Comparison of ENCODE assay signal across 1 cellular context in the genomic region with DNA sequence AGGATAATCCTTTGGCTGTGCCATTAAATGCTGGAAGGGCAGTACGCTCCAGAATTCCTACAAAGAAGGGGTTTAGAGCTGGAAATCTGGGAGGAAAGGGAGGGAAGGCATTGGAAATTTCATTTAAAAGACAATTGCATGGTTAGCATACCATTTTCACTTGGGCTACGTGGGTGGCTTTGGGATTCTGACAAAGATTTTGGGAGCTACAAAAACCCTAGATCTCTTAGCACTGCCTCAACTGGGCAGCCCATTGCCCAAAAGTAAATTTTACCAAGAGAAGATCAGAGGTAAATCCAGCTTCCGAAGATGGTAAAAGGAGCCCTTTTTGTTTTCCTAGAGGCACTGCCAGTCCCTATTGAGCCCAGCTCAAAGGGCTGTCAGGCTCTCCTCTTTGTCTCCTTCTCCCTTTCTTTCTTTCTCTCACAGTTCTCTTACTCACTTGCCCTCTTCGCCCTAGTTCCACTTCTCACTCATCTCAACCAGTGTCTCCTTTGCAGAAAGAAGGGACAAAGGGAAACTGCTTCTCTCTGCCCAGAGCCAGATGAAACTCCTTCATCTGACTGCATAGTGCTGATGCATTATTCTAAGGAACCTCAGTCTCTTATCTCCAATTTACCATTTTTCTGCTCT.
TF ChIP-seq lines count a peak whose summit lies in the region.

No MANE protein-coding gene starts in this region.

TF ChIP-seq in WTC11, 78 proteins besides CTCF, POLR2A, EP300 and RAD21 (continued from another document):
- TF ChIP-seq FOXP4 (CRISPR knock-in tag; IDR thresholded peaks at IDR 0.05) (peak; percentile 12; the same call in 1 of the 2 replicates), IRF2 (CRISPR knock-in tag; IDR thresholded peaks at IDR 0.05; ENCODE audit: borderline replicate concordance, low read depth) (no peak), ZNF232 (CRISPR knock-in tag; IDR thresholded peaks at IDR 0.05) (no peak), ZNF396 (CRISPR knock-in tag; IDR thresholded peaks at IDR 0.05; ENCODE audit: borderline replicate concordance) (no peak), GRHL2 (CRISPR knock-in tag; IDR thresholded peaks at IDR 0.05; ENCODE audit: insufficient replicate concordance, severe bottlenecking) (no peak)
- TF ChIP-seq, protein P1, sequence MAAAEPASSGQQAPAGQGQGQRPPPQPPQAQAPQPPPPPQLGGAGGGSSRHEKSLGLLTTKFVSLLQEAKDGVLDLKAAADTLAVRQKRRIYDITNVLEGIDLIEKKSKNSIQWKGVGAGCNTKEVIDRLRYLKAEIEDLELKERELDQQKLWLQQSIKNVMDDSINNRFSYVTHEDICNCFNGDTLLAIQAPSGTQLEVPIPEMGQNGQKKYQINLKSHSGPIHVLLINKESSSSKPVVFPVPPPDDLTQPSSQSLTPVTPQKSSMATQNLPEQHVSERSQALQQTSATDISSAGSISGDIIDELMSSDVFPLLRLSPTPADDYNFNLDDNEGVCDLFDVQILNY (CRISPR knock-in tag; IDR thresholded peaks at IDR 0.05), result no peak
- TF ChIP-seq, protein P2, sequence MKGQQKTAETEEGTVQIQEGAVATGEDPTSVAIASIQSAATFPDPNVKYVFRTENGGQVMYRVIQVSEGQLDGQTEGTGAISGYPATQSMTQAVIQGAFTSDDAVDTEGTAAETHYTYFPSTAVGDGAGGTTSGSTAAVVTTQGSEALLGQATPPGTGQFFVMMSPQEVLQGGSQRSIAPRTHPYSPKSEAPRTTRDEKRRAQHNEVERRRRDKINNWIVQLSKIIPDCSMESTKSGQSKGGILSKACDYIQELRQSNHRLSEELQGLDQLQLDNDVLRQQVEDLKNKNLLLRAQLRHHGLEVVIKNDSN (CRISPR knock-in tag; IDR thresholded peaks at IDR 0.05), result no peak
